In genomic region chr7:72286486-72286885, GRCh38 we compare ENCODE assay signal across 23 cellular contexts.
DNase-seq lines count a peak whose midpoint lies in the region; ATAC-seq, FAIRE-seq and TF ChIP-seq lines count a peak whose summit lies in the region.
"Had no signal": no experiment of that assay in that cellular context is flagged by ENCODE, and none has a peak within 500 bp of the region (broad histone marks: within the 10 kb centered on the region; RNA-seq: fewer than 3 reads in every experiment).

No MANE protein-coding gene starts in this region.

- no peaks in the 10 kb centered on the region for H3K79me2 ChIP-seq in K562 (ENCODE audit: control insufficient read depth, insufficient read depth, low read length)

- no peak for TF ChIP-seq POLR2A in K562 (conservative IDR thresholded peaks at IDR 0.05)

- no peak overlapping the region for H3K9ac ChIP-seq in K562 (ENCODE audit: insufficient read depth in 1 of 2, low read depth in 2 of 2, low read length in 2 of 2)

- intact Hi-C loops in K562 (cut with micrococcal nuclease), result no loop called here

- WGBS in K562 (ENCODE audit: insufficient coverage, low coverage, missing lambda C conversion rate), result 0% methylated on average over 1 of the region's 1 CpG

- H3K27ac ChIP-seq in K562 (ENCODE audit: extremely low read depth, low read depth, low read length), result no peak overlapping the region
- H3K27ac ChIP-seq: 22Rv1, A549, C4-2B, HL-60 had no signal

- FAIRE-seq in K562 (lab: Jason Lieb, UNC), result no peak
- FAIRE-seq: A549, D721Med, GM12891, GM19239, H1, HTR-8/SVneo had no signal

- no peak for ATAC-seq in K562
- ATAC-seq: A549 had no signal

- DNase-seq in DMS 273 (lab: John Stamatoyannopoulos, UW; ENCODE audit: unreplicated experiment) (peak; percentile 64), DMS 273 treated with DMSO at 0.1 percent for 48 hours (lab: John Stamatoyannopoulos, UW) (no peak), LNCaP clone FGC (ENCODE audit: low read depth) (peak; percentile 30), K562 (ENCODE audit: extremely low read depth in 1 of 4, low spot score in 3 of 4) (no peak), medulla oblongata (ENCODE audit: extremely low spot score) (peak; percentile 34), NCI-H1436 (lab: John Stamatoyannopoulos, UW) (no peak), NCI-H1694 treated with DMSO at 0.1 percent for 48 hours (lab: John Stamatoyannopoulos, UW) (no peak), HPDE6-E6E7 (ENCODE audit: extremely low spot score) (no peak)
- DNase-seq: AML-193; Caco-2; CD4-positive, alpha-beta T cell; DMS79 treated with DMSO at 0.1 percent for 48 hours; H9; IMR-90 had no signal

- no peaks in the 10 kb centered on the region for H3K27me3 ChIP-seq in K562 (ENCODE audit: control insufficient read depth in 2 of 2, insufficient read depth in 2 of 2, low read length in 2 of 2)

- BruUV-seq in K562 (replicated peaks; lab: Mats Ljungman, UMichigan), result no TSS peak

- H4K20me1 ChIP-seq in K562 (replicated peaks; ENCODE audit: control insufficient read depth, insufficient read depth, low read length), result no peaks in the 10 kb centered on the region; the same call in 1 of the 2 replicates

- no peaks in the 10 kb centered on the region for H3K9me1 ChIP-seq in K562 (ENCODE audit: control insufficient read depth, insufficient read depth, low read length)

- in situ Hi-C loops in K562 (cut with MboI), result no loop called here

- H3K4me3 ChIP-seq in LNCaP clone FGC (ENCODE audit: low read depth, low read length) (no peak overlapping the region), K562 (no peak overlapping the region)
- H3K4me3 ChIP-seq: A549 had no signal

- TF ChIP-seq CTCF in LNCaP clone FGC (IDR thresholded peaks at IDR 0.05; ENCODE audit: control insufficient read depth, extremely low read depth, insufficient read depth) (no peak), K562 (IDR thresholded peaks at IDR 0.05 in 2 of 3, conservative IDR thresholded peaks at IDR 0.05 in 1 of 3; ENCODE audit: insufficient read depth in 2 of 3, low read depth in 1 of 3, low read length in 3 of 3) (no peak)

- H3K9me3 ChIP-seq in K562 (replicated peaks; ENCODE audit: control insufficient read depth, insufficient read depth, low read depth, low read length), result no peaks in the 10 kb centered on the region
- H3K9me3 ChIP-seq: A549, Caco-2 had no signal

- no peak overlapping the region for H3K4me2 ChIP-seq in K562 (ENCODE audit: insufficient read depth, low read length)
- H3K4me2 ChIP-seq: A549 had no signal

- CTCF ChIA-PET in K562 (lab: Yijun Ruan, JAX; ENCODE audit: low intra/inter-chr PET ratio), result no interaction called here

- no peak overlapping the region for H2AFZ ChIP-seq in K562 (ENCODE audit: low read depth, low read length)

- POLR2A ChIA-PET in K562 (lab: Yijun Ruan, JAX), result no interaction called here

- H3K4me1 ChIP-seq in K562 (replicated peaks in 1 of 2; ENCODE audit: control insufficient read depth in 2 of 2, insufficient read depth in 2 of 2, low read length in 2 of 2), result no peaks in the 10 kb centered on the region; a peak in 1 of 5 replicates
- H3K4me1 ChIP-seq: A549, Caco-2 had no signal

- no peak for TF ChIP-seq EP300 in K562 (IDR thresholded peaks at IDR 0.05; ENCODE audit: low read length)

- no peak for TF ChIP-seq RAD21 in K562 (CRISPR knock-in tag; conservative IDR thresholded peaks at IDR 0.05 in 1 of 2, IDR thresholded peaks at IDR 0.05 in 1 of 2)

- H3K36me3 ChIP-seq in K562 (ENCODE audit: control insufficient read depth, insufficient read depth, low read length), result no peaks in the 10 kb centered on the region

TF ChIP-seq in K562, 482 proteins besides CTCF, POLR2A, EP300 and RAD21:
- no peak for TF ChIP-seq PML (IDR thresholded peaks at IDR 0.05; ENCODE audit: low read length)
- TF ChIP-seq MAFG (tag; conservative IDR thresholded peaks at IDR 0.05), result 0 out of 2 replicates have a peak, but pooled peaks have one; percentile 5
- peak; percentile 34; the same call in 1 of the 2 replicates for TF ChIP-seq NFE2 (IDR thresholded peaks at IDR 0.05; ENCODE audit: low read depth)
- TF ChIP-seq ZNF79 (CRISPR knock-in tag; IDR thresholded peaks at IDR 0.05; ENCODE audit: low read depth), result no peak
- TF ChIP-seq RB1 (IDR thresholded peaks at IDR 0.05; ENCODE audit: low read depth), result no peak
- TF ChIP-seq ADNP (tag; IDR thresholded peaks at IDR 0.05), result no peak

Comparison
In these comparisons a context has a peak if more than half of its experiments do, and no peak if none do; other contexts are left out.
1. DNase-seq: peak in DMS 273 (single experiment), LNCaP clone FGC (single experiment) and medulla oblongata (single experiment); none in DMS 273 treated with DMSO at 0.1 percent for 48 hours (single experiment), K562 (0 of 4), NCI-H1436 (single experiment), NCI-H1694 treated with DMSO at 0.1 percent for 48 hours (single experiment) and HPDE6-E6E7 (single experiment).